ENCODE assay signal across 8 cellular contexts in the genomic region with DNA sequence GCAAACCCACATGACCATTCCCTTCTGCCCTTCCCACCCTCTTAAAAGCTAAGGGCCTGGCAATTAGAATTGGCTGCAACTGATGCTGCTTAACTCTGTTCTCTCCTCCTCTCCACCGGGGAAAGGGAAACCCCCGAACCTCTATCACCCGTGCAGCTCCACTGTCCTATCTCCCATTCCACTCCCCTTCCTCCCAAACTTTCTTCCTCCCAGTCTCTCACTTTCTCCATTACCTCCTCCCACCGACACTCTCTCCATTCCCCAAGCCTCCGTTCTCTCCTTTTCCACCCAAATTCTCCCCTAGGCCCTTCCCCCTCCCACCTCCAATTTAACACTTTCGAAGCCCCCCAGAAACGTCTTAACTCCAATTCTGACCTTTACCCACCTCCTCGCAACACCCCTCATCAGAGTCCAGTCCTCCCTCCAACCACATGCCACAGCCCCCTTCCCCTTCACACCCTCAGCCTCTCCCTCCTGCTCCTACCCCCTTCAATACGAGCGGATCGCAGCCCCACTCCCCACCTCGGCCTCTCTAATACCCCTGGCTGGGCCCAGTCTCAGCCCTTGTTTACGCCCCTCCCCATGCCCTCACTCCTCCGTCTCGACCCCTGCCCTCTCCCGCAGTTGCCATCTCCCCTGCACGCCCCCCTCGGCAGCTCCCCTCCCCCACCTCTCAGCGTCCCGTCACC. TPM values are rescaled to one million over a fixed set of nuclear protein-coding genes. Genes with fewer than 3 reads are reported as not detected.
DNase-seq lines count a peak whose midpoint lies in the region; ATAC-seq and TF ChIP-seq lines count a peak whose summit lies in the region.

No MANE protein-coding gene starts in this region.

- DNase-seq in BJ (ENCODE audit: low read depth) (no peak), astrocyte of the spinal cord (ENCODE audit: low read depth, low spot score) (peak; percentile 11), iris pigment epithelial cell (ENCODE audit: low read depth) (peak; percentile 44), testis (peak; percentile 42), COLO829 (ENCODE audit: low spot score) (no peak), activated gamma-delta T cell (lab: John Stamatoyannopoulos, UW) (no peak)

- ATAC-seq in HG03460 (IDR thresholded peaks at IDR 0.05; ENCODE audit: unreplicated experiment), result peak; percentile 5
- no peak for ATAC-seq in HG03139 (IDR thresholded peaks at IDR 0.05; ENCODE audit: unreplicated experiment)

- no peak for TF ChIP-seq CTCF in BJ (IDR thresholded peaks at IDR 0.05; ENCODE audit: insufficient read depth, low read depth, low read length)
- no peak for TF ChIP-seq CTCF in astrocyte of the spinal cord (IDR thresholded peaks at IDR 0.05; ENCODE audit: low read depth, low read length)
- TF ChIP-seq CTCF in testis (IDR thresholded peaks at IDR 0.05), result no peak

- POLR2A ChIA-PET in BJ (lab: Charles Lee), result no interaction called here

- intact Hi-C loops in testis (cut with DNase I; ENCODE audit: low total_unique reads), result no loop called here

- H3K4me1 ChIP-seq in testis, result peaks cover 19% of the 10 kb centered on the region

- no peaks in the 10 kb centered on the region for H3K9me3 ChIP-seq in testis

- peak overlapping the region; percentile 88 to 98 for H3K27ac ChIP-seq in testis

- CTCF ChIA-PET in BJ (lab: Yijun Ruan, JAX), result interaction anchor here (0.9 to 4.4 kb wide), 5 partner anchors 9 to 86 kb away, joined by 3 to 25 read pairs (median 3); a partner anchor contains a TSS

- no peaks in the 10 kb centered on the region for H3K27me3 ChIP-seq in BJ (ENCODE audit: control insufficient read depth, insufficient read depth, low read length)
- H3K27me3 ChIP-seq in testis, result no peaks in the 10 kb centered on the region

- 0% methylated on average over 20 of the region's 20 CpGs for WGBS in testis, 2 donors

- H3K36me3 ChIP-seq in BJ (ENCODE audit: control insufficient read depth, insufficient read depth, low read length) (peaks cover 7% of the 10 kb centered on the region), testis (ENCODE audit: low read depth, missing control alignments) (no peaks in the 10 kb centered on the region)

- no peak for TF ChIP-seq POLR2A in testis (IDR thresholded peaks at IDR 0.05)

- peak overlapping the region; percentile 97 for H3K4me3 ChIP-seq in BJ (ENCODE audit: low read depth, low read length)
- H3K4me3 ChIP-seq in astrocyte of the spinal cord (ENCODE audit: low read depth, low read length), result peak overlapping the region; percentile 86
- peak overlapping the region; percentile 85 to 89 for H3K4me3 ChIP-seq in testis

- in situ Hi-C loops in astrocyte of the spinal cord (cut with HindIII; ENCODE audit: low sequenced_read_pairs), result loop anchor here (25.0 kb wide), 1 partner anchor 95 kb away; a partner anchor contains a TSS

RNA-seq across cellular contexts. Expression of a gene that starts 0.6 kb away (rescaled TPM):
- polyA plus RNA-seq in BJ (2011; rRNA removed) (46.4 and 74.0 TPM in 2 replicates), testis (ENCODE audit: insufficient read depth, low read depth, low replicate concordance) (92.7 TPM)
- 46.5 and 78.0 TPM in 2 replicates for polyA minus RNA-seq in BJ (2011; rRNA and poly(A)+ RNA removed)
- 10 to 100 TPM; 53.8 to 54.0 TPM for total RNA-seq in testis

RNA-seq across cellular contexts. Expression of a gene that starts 14.0 kb away (rescaled TPM):
- polyA plus RNA-seq in BJ (2011; rRNA removed) (24.2 and 36.7 TPM in 2 replicates), testis (ENCODE audit: insufficient read depth, low read depth, low replicate concordance) (51.1 TPM)
- polyA minus RNA-seq in BJ (2011; rRNA and poly(A)+ RNA removed), result 26.1 and 34.5 TPM in 2 replicates
- total RNA-seq in testis, result 10 to 100 TPM; 44.8 to 51.1 TPM

RNA-seq across cellular contexts. Expression of a gene that starts 14.0 kb away (rescaled TPM):
- polyA plus RNA-seq in BJ (2011; rRNA removed) (32.9 and 66.0 TPM in 2 replicates), testis (ENCODE audit: insufficient read depth, low read depth, low replicate concordance) (96.3 TPM)
- 6.2 and 9.9 TPM in 2 replicates for polyA minus RNA-seq in BJ (2011; rRNA and poly(A)+ RNA removed)
- total RNA-seq in testis, result 10 to 100 TPM; 76.8 to 88.6 TPM

RNA-seq across cellular contexts. Expression of a gene that starts 21.9 kb away (rescaled TPM):
- polyA plus RNA-seq in BJ (2011; rRNA removed), result 89.4 and 134 TPM in 2 replicates
- polyA minus RNA-seq in BJ (2011; rRNA and poly(A)+ RNA removed), result 36.8 and 58.6 TPM in 2 replicates
- 10 to 100 TPM; 36.9 to 68.3 TPM for total RNA-seq in testis
- polyA plus RNA-seq in testis (ENCODE audit: insufficient read depth, low read depth, low replicate concordance), result 129 TPM

RNA-seq across cellular contexts. Expression of a gene that starts 27.4 kb away (rescaled TPM):
- 13.5 and 19.3 TPM in 2 replicates for polyA plus RNA-seq in BJ (2011; rRNA removed)
- 9.7 and 14.4 TPM in 2 replicates for polyA minus RNA-seq in BJ (2011; rRNA and poly(A)+ RNA removed)
- 10 to 100 TPM; 49.5 to 51.2 TPM for total RNA-seq in testis
- polyA plus RNA-seq in testis (ENCODE audit: insufficient read depth, low read depth, low replicate concordance), result 45.6 TPM

Comparison
In these comparisons a context has a peak if more than half of its experiments do, and no peak if none do; other contexts are left out.
1. DNase-seq: peak in astrocyte of the spinal cord (single experiment), iris pigment epithelial cell (single experiment) and testis (single experiment); none in BJ (single experiment), COLO829 (single experiment) and activated gamma-delta T cell (single experiment).
2. Peak in every context shown above with its lines, with median percentiles within 50 percentile points of each other: H3K4me3 ChIP-seq.